ENCODE assay signal across 8 cellular contexts in genomic region chr2:72605836-72606442, GRCh38.
DNase-seq lines count a peak whose midpoint lies in the region; ATAC-seq and TF ChIP-seq lines count a peak whose summit lies in the region.

No MANE protein-coding gene starts in this region.

- H2BK15ac ChIP-seq in mesenchymal stem cell (ENCODE audit: low read depth, poor library complexity, severe bottlenecking): no peak overlapping the region

- H3K4me3 Mint-ChIP-seq in activated naive CD4-positive, alpha-beta T cell treated with anti-CD3 and anti-CD28 coated beads for 36 hours: no peak overlapping the region

- H3K4me1 ChIP-seq in ascending aorta: no peaks in the 10 kb centered on the region
- H3K4me1 ChIP-seq in mesenchymal stem cell (ENCODE audit: control insufficient read depth, insufficient read depth, low read depth, low read length): no peaks in the 10 kb centered on the region

- no peak overlapping the region for H3K4me2 ChIP-seq in mesenchymal stem cell (ENCODE audit: low read length, poor library complexity, severe bottlenecking)

- no peaks in the 10 kb centered on the region for H3K27me3 ChIP-seq in ascending aorta
- H3K27me3 ChIP-seq in mesenchymal stem cell (ENCODE audit: control insufficient read depth in 1 of 2, insufficient read depth in 1 of 2, low read length in 2 of 2): no peaks in the 10 kb centered on the region
- no peaks in the 10 kb centered on the region for H3K27me3 ChIP-seq in WERI-Rb-1 (ENCODE audit: insufficient read depth, low read depth, severe bottlenecking)

- no peak overlapping the region for H2AK5ac ChIP-seq in mesenchymal stem cell (ENCODE audit: low read length, severe bottlenecking)

- WGBS in mesenchymal stem cell: no CpG with 5 or more reads among the region's 3 CpGs

- H3K23ac ChIP-seq in mesenchymal stem cell (ENCODE audit: low read length in 2 of 2): no peak overlapping the region

- H3K36me3 ChIP-seq in ascending aorta (no peaks in the 10 kb centered on the region), mesenchymal stem cell (ENCODE audit: control insufficient read depth in 1 of 2, insufficient read depth in 2 of 2, low read depth in 1 of 2, low read length in 2 of 2) (no peaks in the 10 kb centered on the region), WERI-Rb-1 (no peaks in the 10 kb centered on the region)

- no peak overlapping the region for H3K4ac ChIP-seq in mesenchymal stem cell (ENCODE audit: low read depth in 1 of 2, low read length in 2 of 2)

- intact Hi-C loops in ascending aorta (cut with DNase I): no loop called here
- intact Hi-C loops in activated naive CD4-positive, alpha-beta T cell treated with anti-CD3 and anti-CD28 coated beads for 36 hours (cut with micrococcal nuclease): loop anchor here (1.0 to 10.0 kb wide), 3 partner anchors 139 to 682 kb away; no protein-coding TSS in a partner anchor
- intact Hi-C loops in posterior cingulate gyrus (cut with DNase I): loop anchor here (5.0 to 10.0 kb wide), 3 partner anchors 139 to 451 kb away; no protein-coding TSS in a partner anchor

- H3K18ac ChIP-seq in mesenchymal stem cell (ENCODE audit: low read depth in 1 of 2, low read length in 2 of 2): no peak overlapping the region

- peaks cover 7% of the 10 kb centered on the region for H3K79me1 ChIP-seq in mesenchymal stem cell (replicated peaks; ENCODE audit: low read length, poor library complexity, severe bottlenecking)

- CTCF ChIA-PET in activated naive CD4-positive, alpha-beta T cell treated with anti-CD3 and anti-CD28 coated beads for 36 hours (lab: Charles Lee): interaction anchor here (0.6 to 1.5 kb wide), 4 partner anchors 9 to 725 kb away, joined by 3 to 6 read pairs (median 4); no protein-coding TSS in a partner anchor

- no peak overlapping the region for H2AFZ ChIP-seq in mesenchymal stem cell (ENCODE audit: low read depth, low read length)

- peaks cover 2% of the 10 kb centered on the region for H3K36me3 Mint-ChIP-seq in activated naive CD4-positive, alpha-beta T cell treated with anti-CD3 and anti-CD28 coated beads for 36 hours (ENCODE audit: low read depth)

- no peak overlapping the region for H4K91ac ChIP-seq in mesenchymal stem cell (ENCODE audit: low read length)

- no peak overlapping the region for H3K27ac ChIP-seq in ascending aorta
- H3K27ac ChIP-seq in mesenchymal stem cell (ENCODE audit: low read length, poor library complexity, severe bottlenecking): no peak overlapping the region
- H3K27ac ChIP-seq in WERI-Rb-1: no peak overlapping the region

- H2BK120ac ChIP-seq in mesenchymal stem cell (ENCODE audit: low read depth, low read length): no peak overlapping the region

- DNase-seq in D341Med (ENCODE audit: low spot score): peak; percentile 21
- no peak for DNase-seq in ascending aorta (ENCODE audit: low spot score in 2 of 2)
- DNase-seq in mesenchymal stem cell: peak; percentile 27
- no peak for DNase-seq in WERI-Rb-1
- no peak for DNase-seq in activated naive CD4-positive, alpha-beta T cell treated with anti-CD3 and anti-CD28 coated beads for 36 hours
- DNase-seq in posterior cingulate gyrus: no peak

- no peaks in the 10 kb centered on the region for H3K9me3 ChIP-seq in ascending aorta
- H3K9me3 ChIP-seq in mesenchymal stem cell (ENCODE audit: control insufficient read depth, low read length): no peaks in the 10 kb centered on the region
- H3K9me3 ChIP-seq in WERI-Rb-1 (ENCODE audit: severe bottlenecking): no peaks in the 10 kb centered on the region

- H3K9ac ChIP-seq in mesenchymal stem cell (ENCODE audit: low read length): no peak overlapping the region

- H3K27ac Mint-ChIP-seq in activated naive CD4-positive, alpha-beta T cell treated with anti-CD3 and anti-CD28 coated beads for 36 hours: no peak overlapping the region

- peak in 2 of 3 experiments; percentile 24 to 50 for TF ChIP-seq CTCF in ascending aorta (IDR thresholded peaks at IDR 0.05)
- TF ChIP-seq CTCF in WERI-Rb-1 (IDR thresholded peaks at IDR 0.05; ENCODE audit: low read depth, low read length): no peak

- H2BK5ac ChIP-seq in mesenchymal stem cell (ENCODE audit: low read depth, low read length, poor library complexity, severe bottlenecking): no peak overlapping the region

- H4K8ac ChIP-seq in mesenchymal stem cell (ENCODE audit: low read length): no peak overlapping the region

- no peak overlapping the region for H3K14ac ChIP-seq in mesenchymal stem cell (ENCODE audit: low read length in 2 of 2)

- H2BK12ac ChIP-seq in mesenchymal stem cell (ENCODE audit: low read length in 2 of 2): no peak overlapping the region

- H3K9me3 Mint-ChIP-seq in activated naive CD4-positive, alpha-beta T cell treated with anti-CD3 and anti-CD28 coated beads for 36 hours: no peaks in the 10 kb centered on the region

- ATAC-seq in HG03432 (IDR thresholded peaks at IDR 0.05; ENCODE audit: unreplicated experiment): peak; percentile 56
- ATAC-seq in HG03139 (IDR thresholded peaks at IDR 0.05; ENCODE audit: unreplicated experiment): no peak

- H3K27me3 Mint-ChIP-seq in activated naive CD4-positive, alpha-beta T cell treated with anti-CD3 and anti-CD28 coated beads for 36 hours (ENCODE audit: low read depth): no peaks in the 10 kb centered on the region

- H3K4me3 ChIP-seq in ascending aorta: no peak overlapping the region
- H3K4me3 ChIP-seq in mesenchymal stem cell (ENCODE audit: insufficient read depth in 1 of 2, low read depth in 1 of 2, low read length in 2 of 2): no peak overlapping the region
- no peak overlapping the region for H3K4me3 ChIP-seq in WERI-Rb-1 (ENCODE audit: low read depth, low read length)

- H3K4me1 Mint-ChIP-seq in activated naive CD4-positive, alpha-beta T cell treated with anti-CD3 and anti-CD28 coated beads for 36 hours (ENCODE audit: low read depth): peaks cover 13% of the 10 kb centered on the region

Comparison
In these comparisons a context has a peak if more than half of its experiments do, and no peak if none do; other contexts are left out.
1. DNase-seq: peak in D341Med (single experiment) and mesenchymal stem cell (single experiment); none in ascending aorta (0 of 2), WERI-Rb-1 (single experiment), activated naive CD4-positive, alpha-beta T cell treated with anti-CD3 and anti-CD28 coated beads for 36 hours (single experiment) and posterior cingulate gyrus (0 of 10).